16 cellular contexts compared by ENCODE assay signal in the genomic region with DNA sequence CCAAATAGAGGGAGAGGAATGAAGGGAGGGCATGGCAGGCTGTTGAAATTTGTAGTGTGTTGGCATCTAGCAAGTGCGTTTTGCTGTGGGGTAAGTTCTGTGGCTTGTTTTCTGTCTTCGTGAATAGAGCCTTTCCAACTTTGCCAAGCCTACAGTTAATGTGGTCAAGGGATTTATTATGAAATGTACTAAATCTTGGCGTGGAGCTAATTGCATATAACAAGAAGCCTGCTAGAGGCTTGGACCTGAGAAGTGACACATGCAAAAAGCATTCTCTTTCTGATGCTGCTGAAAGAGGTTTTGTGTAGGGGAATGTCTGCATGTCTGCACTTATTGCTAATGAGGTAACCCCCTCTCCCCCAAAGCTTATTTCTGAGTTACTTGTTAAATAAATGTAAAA.
DNase-seq lines count a peak whose midpoint lies in the region; ATAC-seq, FAIRE-seq and TF ChIP-seq lines count a peak whose summit lies in the region.
"Had no signal": no experiment of that assay in that cellular context is flagged by ENCODE, and none has a peak within 500 bp of the region (broad histone marks: within the 10 kb centered on the region; RNA-seq: fewer than 3 reads in every experiment).

No MANE protein-coding gene starts in this region.

- no peak for TF ChIP-seq POLR2A in IMR-90 (IDR thresholded peaks at IDR 0.05; ENCODE audit: low read depth, low read length)

- no peak overlapping the region for H2AK5ac ChIP-seq in IMR-90 (ENCODE audit: low read depth, low read length)

- H4K20me1 ChIP-seq in IMR-90 (ENCODE audit: insufficient read depth, low read length): no peaks in the 10 kb centered on the region

- H3K27me3 ChIP-seq in IMR-90 (ENCODE audit: control insufficient read depth, insufficient read depth, low read length): no peaks in the 10 kb centered on the region
- H3K27me3 ChIP-seq: testis had no signal

- peak overlapping the region; percentile 64 for H3K4me2 ChIP-seq in IMR-90 (ENCODE audit: low read depth, low read length)

- ATAC-seq in IMR-90 (ENCODE audit: low read depth) (peak; percentile 63), HG02678 (IDR thresholded peaks at IDR 0.05; ENCODE audit: unreplicated experiment) (no peak), HG02642 (IDR thresholded peaks at IDR 0.05; ENCODE audit: poor library complexity, unreplicated experiment) (no peak)
- ATAC-seq: activated naive CD8-positive, alpha-beta T cell treated with anti-CD3 and anti-CD28 coated beads, Interleukin-2, amount 50 U/mL, for 24 hours; T-cell had no signal

- H2BK120ac ChIP-seq in IMR-90 (ENCODE audit: low read depth, low read length): peak overlapping the region; percentile 46; the same call in 1 of the 2 replicates

- H3K18ac ChIP-seq in IMR-90 (ENCODE audit: low read depth, low read length): peak overlapping the region; percentile 42; the same call in 1 of the 2 replicates

- H3K4ac ChIP-seq in IMR-90 (ENCODE audit: low read depth, low read length): peak overlapping the region; percentile 40; the same call in 1 of the 2 replicates

- H3K27ac Mint-ChIP-seq in activated naive CD4-positive, alpha-beta T cell treated with anti-CD3 and anti-CD28 coated beads for 36 hours: no peak overlapping the region
- H3K27ac Mint-ChIP-seq: activated naive CD8-positive, alpha-beta T cell treated with anti-CD3 and anti-CD28 coated beads, Interleukin-2, amount 50 U/mL, for 24 hours; HFFc6; T-cell had no signal

- H2AK9ac ChIP-seq in IMR-90 (replicated peaks; ENCODE audit: low read depth, low read length, poor library complexity): no peak overlapping the region

- no peak overlapping the region for H2AFZ ChIP-seq in IMR-90 (replicated peaks; ENCODE audit: low read length, poor library complexity)

- CTCF ChIA-PET in IMR-90 (lab: Yijun Ruan, JAX): interaction anchor here (0.9 to 1.0 kb wide), 2 partner anchors 11 to 19 kb away, joined by 3 read pairs; no protein-coding TSS in a partner anchor
- CTCF ChIA-PET in activated naive CD4-positive, alpha-beta T cell treated with anti-CD3 and anti-CD28 coated beads for 36 hours (lab: Charles Lee): no interaction called here

- no peaks in the 10 kb centered on the region for H3K79me1 ChIP-seq in IMR-90 (ENCODE audit: low read depth in 1 of 2, low read length in 2 of 2)

- no peaks in the 10 kb centered on the region for H3K36me3 ChIP-seq in IMR-90 (ENCODE audit: control insufficient read depth, insufficient read depth, low read length)

- DNase-seq in A172 (ENCODE audit: low spot score): peak; percentile 38
- peak; percentile 73 for DNase-seq in IMR-90
- peak; percentile 91 for DNase-seq in choroid plexus epithelial cell (ENCODE audit: low read depth)
- peak; percentile 94 for DNase-seq in iris pigment epithelial cell (ENCODE audit: low read depth)
- no peak for DNase-seq in activated naive CD4-positive, alpha-beta T cell treated with anti-CD3 and anti-CD28 coated beads for 36 hours
- DNase-seq in HTR-8/SVneo (ENCODE audit: insufficient read length, low spot score): no peak
- DNase-seq: 8988T; activated naive CD8-positive, alpha-beta T cell treated with anti-CD3 and anti-CD28 coated beads, Interleukin-2, amount 50 U/mL, for 24 hours; effector CD4-positive, alpha-beta T cell; HFFc6; NCI-H1105 treated with DMSO at 0.1 percent for 48 hours; NCI-H446 treated with DMSO at 0.1 percent for 48 hours; T-cell; testis had no signal

- intact Hi-C loops in IMR-90 (cut with micrococcal nuclease): no loop called here
- intact Hi-C loops in activated naive CD4-positive, alpha-beta T cell treated with anti-CD3 and anti-CD28 coated beads for 36 hours (cut with micrococcal nuclease): no loop called here

- no TSS peak for BruUV-seq in IMR-90 (replicated peaks; lab: Mats Ljungman, UMichigan)

- no peak overlapping the region for H3K23ac ChIP-seq in IMR-90 (ENCODE audit: low read depth, low read length)

- H3K4me3 ChIP-seq in IMR-90 (ENCODE audit: insufficient read depth, low read depth, low read length) (no peak overlapping the region), choroid plexus epithelial cell (ENCODE audit: low read depth, low read length) (no peak overlapping the region)
- H3K4me3 ChIP-seq: testis had no signal

- no peak for FAIRE-seq in HTR-8/SVneo (lab: Jason Lieb, UNC)

- H4K91ac ChIP-seq in IMR-90 (ENCODE audit: insufficient read depth, low read depth, low read length): 0 out of 2 replicates have a peak overlapping the region, but pooled peaks have one; percentile 49

- H3K9ac ChIP-seq in IMR-90 (ENCODE audit: low read depth, low read length): no peak overlapping the region

- H2BK15ac ChIP-seq in IMR-90 (ENCODE audit: low read depth, low read length): no peak overlapping the region

- no peak overlapping the region; the same call in 1 of the 2 replicates for H3K27ac ChIP-seq in IMR-90 (ENCODE audit: insufficient read depth, low read length)
- H3K27ac ChIP-seq: testis had no signal

- dilution Hi-C loops in IMR-90 (cut with HindIII; ENCODE audit: low sequenced_read_pairs, unreplicated experiment): no loop called here

- no peak overlapping the region for H3K56ac ChIP-seq in IMR-90 (ENCODE audit: extremely low read depth, insufficient read depth, low read length)

- in situ Hi-C loops in IMR-90 (cut with MboI; ENCODE audit: low sequenced_read_pairs): no loop called here

- H3K36me3 Mint-ChIP-seq in activated naive CD4-positive, alpha-beta T cell treated with anti-CD3 and anti-CD28 coated beads for 36 hours (ENCODE audit: low read depth): no peaks in the 10 kb centered on the region
- H3K36me3 Mint-ChIP-seq: T-cell had no signal

- H3K9me1 ChIP-seq in IMR-90 (ENCODE audit: insufficient read depth, low read length): peaks cover under 1% of the 10 kb centered on the region; the same call in 1 of the 2 replicates

- no peak overlapping the region; the same call in 1 of the 2 replicates for H4K5ac ChIP-seq in IMR-90 (ENCODE audit: low read depth, low read length)

- 20% methylated on average over 1 of the region's 3 CpGs; no CpG with 5 or more reads in 1 of the 2 experiments for WGBS in IMR-90 (ENCODE audit: extremely low coverage in 2 of 2, insufficient read length in 1 of 2), 2 experiments

- no peaks in the 10 kb centered on the region for H3K27me3 Mint-ChIP-seq in activated naive CD4-positive, alpha-beta T cell treated with anti-CD3 and anti-CD28 coated beads for 36 hours (ENCODE audit: low read depth)
- H3K27me3 Mint-ChIP-seq: T-cell had no signal

- no peak overlapping the region for H3K4me3 Mint-ChIP-seq in activated naive CD4-positive, alpha-beta T cell treated with anti-CD3 and anti-CD28 coated beads for 36 hours
- H3K4me3 Mint-ChIP-seq: activated naive CD8-positive, alpha-beta T cell treated with anti-CD3 and anti-CD28 coated beads, Interleukin-2, amount 50 U/mL, for 24 hours; HFFc6; T-cell had no signal

- no peak overlapping the region for H4K8ac ChIP-seq in IMR-90 (ENCODE audit: low read depth in 2 of 2, low read length in 2 of 2)

- H3K4me1 ChIP-seq in IMR-90 (ENCODE audit: control insufficient read depth, insufficient read depth, low read length): peaks cover 2% of the 10 kb centered on the region
- H3K4me1 ChIP-seq: testis had no signal

- H3K14ac ChIP-seq in IMR-90 (replicated peaks; ENCODE audit: low read depth, low read length): no peak overlapping the region; the same call in 1 of the 2 replicates

- TF ChIP-seq CTCF in IMR-90 (conservative IDR thresholded peaks at IDR 0.05; ENCODE audit: low read depth, low read length) (no peak), choroid plexus epithelial cell (conservative IDR thresholded peaks at IDR 0.05; ENCODE audit: low read depth, low read length) (no peak)

- POLR2A ChIA-PET in IMR-90 (lab: Charles Lee; ENCODE audit: unreplicated experiment): no interaction called here

- H2BK20ac ChIP-seq in IMR-90 (ENCODE audit: low read depth, low read length): peak overlapping the region; percentile 56; the same call in 1 of the 2 replicates

- no peak for TF ChIP-seq RAD21 in IMR-90 (IDR thresholded peaks at IDR 0.05; ENCODE audit: low read length)

- peak overlapping the region; percentile 56 for H2BK5ac ChIP-seq in IMR-90 (ENCODE audit: low read depth, low read length, poor library complexity, severe bottlenecking)

- H3K9me3 Mint-ChIP-seq in activated naive CD4-positive, alpha-beta T cell treated with anti-CD3 and anti-CD28 coated beads for 36 hours: no peaks in the 10 kb centered on the region
- H3K9me3 Mint-ChIP-seq: activated naive CD8-positive, alpha-beta T cell treated with anti-CD3 and anti-CD28 coated beads, Interleukin-2, amount 50 U/mL, for 24 hours; HFFc6 had no signal

- no peaks in the 10 kb centered on the region for H3K4me1 Mint-ChIP-seq in activated naive CD4-positive, alpha-beta T cell treated with anti-CD3 and anti-CD28 coated beads for 36 hours (ENCODE audit: low read depth)
- H3K4me1 Mint-ChIP-seq: activated naive CD8-positive, alpha-beta T cell treated with anti-CD3 and anti-CD28 coated beads, Interleukin-2, amount 50 U/mL, for 24 hours; T-cell had no signal

- peaks cover 3% of the 10 kb centered on the region for H3K9me3 ChIP-seq in IMR-90 (ENCODE audit: control insufficient read depth, insufficient read depth, low read length)
- H3K9me3 ChIP-seq: testis had no signal

TF ChIP-seq in IMR-90, 13 proteins besides CTCF, POLR2A, EP300 and RAD21:
- TF ChIP-seq MXI1 (IDR thresholded peaks at IDR 0.05; ENCODE audit: borderline replicate concordance, low read depth, low read length) (no peak), SMC3 (IDR thresholded peaks at IDR 0.05; ENCODE audit: low read depth, low read length) (no peak)

Comparison
In these comparisons a context has a peak if more than half of its experiments do, and no peak if none do; other contexts are left out.
1. DNase-seq: peak in A172 (single experiment), IMR-90 (single experiment), choroid plexus epithelial cell (single experiment) and iris pigment epithelial cell (single experiment); none in activated naive CD4-positive, alpha-beta T cell treated with anti-CD3 and anti-CD28 coated beads for 36 hours (single experiment) and HTR-8/SVneo (single experiment).